Comparison of ENCODE assay signal across 12 cellular contexts in genomic region chr6:33785766-33786165, GRCh38. TPM values are rescaled to one million over a fixed set of nuclear protein-coding genes. Genes with fewer than 3 reads are reported as not detected.
A peak's percentile ranks its signal among the peaks of the same experiment; 100 is the strongest.
DNase-seq lines count a peak whose midpoint lies in the region; ATAC-seq and TF ChIP-seq lines count a peak whose summit lies in the region.
"Had no signal": no experiment of that assay in that cellular context is flagged by ENCODE, and none has a peak within 500 bp of the region (broad histone marks: within the 10 kb centered on the region; RNA-seq: fewer than 3 reads in every experiment).

No MANE protein-coding gene starts in this region.

- H3K4me1 ChIP-seq in DOHH2 (ENCODE audit: control insufficient read depth, low read length), result peaks cover 28% of the 10 kb centered on the region
- H3K4me1 ChIP-seq in Loucy (ENCODE audit: insufficient read depth, low read length, poor library complexity, severe bottlenecking), result peaks cover 41% of the 10 kb centered on the region
- peaks cover 24 to 29% of the 10 kb centered on the region in 2 experiments for H3K4me1 ChIP-seq in trophoblast cell (ENCODE audit: control insufficient read depth in 1 of 2, insufficient read depth in 2 of 2, low read length in 2 of 2)
- H3K4me1 ChIP-seq in PC-9 (replicated peaks; ENCODE audit: insufficient read depth), result peaks cover 44% of the 10 kb centered on the region

- H4K20me1 ChIP-seq in DOHH2 (ENCODE audit: control insufficient read depth, insufficient read depth, low read depth, low read length), result peaks cover 15% of the 10 kb centered on the region
- peaks cover 34% of the 10 kb centered on the region for H4K20me1 ChIP-seq in Loucy (ENCODE audit: insufficient read depth, low read length, poor library complexity, severe bottlenecking)
- peaks cover 13% of the 10 kb centered on the region for H4K20me1 ChIP-seq in PC-9 (ENCODE audit: insufficient read depth)

- H3K27ac ChIP-seq in DOHH2 (ENCODE audit: low read depth, low read length) (no peak overlapping the region), trophoblast cell (ENCODE audit: low read depth, low read length) (no peak overlapping the region), PC-9 (no peak overlapping the region)
- H3K27ac ChIP-seq: lower lobe of right lung had no signal

- H3K9me2 ChIP-seq in DOHH2 (replicated peaks; ENCODE audit: control insufficient read depth, low read length) (no peaks in the 10 kb centered on the region), Loucy (replicated peaks; ENCODE audit: low read depth, low read length) (no peaks in the 10 kb centered on the region), PC-9 (ENCODE audit: insufficient read depth) (no peaks in the 10 kb centered on the region)

- H3K14ac ChIP-seq in trophoblast cell (ENCODE audit: low read length), result no peak overlapping the region

- peaks cover 20% of the 10 kb centered on the region for H3K79me1 ChIP-seq in trophoblast cell (ENCODE audit: low read length)

- no CpG with 5 or more reads among the region's 3 CpGs for WGBS in trophoblast cell (ENCODE audit: extremely low coverage, insufficient coverage, insufficient read length)

- H2AFZ ChIP-seq in Loucy (ENCODE audit: low read length) (no peak overlapping the region), trophoblast cell (ENCODE audit: insufficient read depth, low read length, poor library complexity) (no peak overlapping the region), PC-9 (no peak overlapping the region)

- H3K4me3 ChIP-seq in DOHH2 (ENCODE audit: low read length) (no peak overlapping the region), Loucy (ENCODE audit: low read length, poor library complexity, severe bottlenecking) (peak overlapping the region; percentile 93), trophoblast cell (ENCODE audit: low read depth, low read length) (no peak overlapping the region), PC-9 (no peak overlapping the region)
- H3K4me3 ChIP-seq: lower lobe of right lung had no signal

- peak overlapping the region; percentile 76 for H3K4me2 ChIP-seq in DOHH2 (ENCODE audit: low read length)
- H3K4me2 ChIP-seq in Loucy (ENCODE audit: low read depth, low read length, poor library complexity, severe bottlenecking), result peak overlapping the region; percentile 98
- H3K4me2 ChIP-seq in trophoblast cell (ENCODE audit: low read length), result no peak overlapping the region
- no peak overlapping the region for H3K4me2 ChIP-seq in PC-9

- no peak overlapping the region for H3K4ac ChIP-seq in trophoblast cell (ENCODE audit: low read depth, low read length)

- POLR2A ChIA-PET in PC-9 (lab: Charles Lee; ENCODE audit: unreplicated experiment), result no interaction called here

- no peak overlapping the region for H3K23ac ChIP-seq in trophoblast cell (ENCODE audit: low read length)

- peak overlapping the region; percentile 99 for H3K27ac Mint-ChIP-seq in endothelial cell (ENCODE audit: unreplicated experiment)

- H3K9me3 ChIP-seq in DOHH2 (ENCODE audit: control insufficient read depth, insufficient read depth, low read length) (no peaks in the 10 kb centered on the region), Loucy (ENCODE audit: insufficient read depth, low read depth, low read length) (no peaks in the 10 kb centered on the region), trophoblast cell (ENCODE audit: insufficient read depth, low read depth, low read length) (no peaks in the 10 kb centered on the region), PC-9 (ENCODE audit: insufficient read depth, low read depth) (no peaks in the 10 kb centered on the region)
- H3K9me3 ChIP-seq: lower lobe of right lung had no signal

- no peak overlapping the region for H2BK120ac ChIP-seq in trophoblast cell (ENCODE audit: insufficient read depth, low read length, poor library complexity)

- H3K4me1 Mint-ChIP-seq in endothelial cell (ENCODE audit: unreplicated experiment), result peaks cover 85% of the 10 kb centered on the region

- no peak for ATAC-seq in GM19324 (IDR thresholded peaks at IDR 0.05; ENCODE audit: low FRiP score, unreplicated experiment)
- ATAC-seq: lower lobe of right lung had no signal

- intact Hi-C loops in PC-9 (cut with micrococcal nuclease; ENCODE audit: unreplicated experiment), result loop anchor here (10.0 kb wide), 1 partner anchor 459 kb away; the partner anchor contains the start of gene SMIM29
- intact Hi-C loops in head of caudate nucleus (cut with DNase I), result no loop called here

- H4K8ac ChIP-seq in trophoblast cell (ENCODE audit: low read depth, low read length), result no peak overlapping the region

- no peak overlapping the region for H2BK12ac ChIP-seq in trophoblast cell (ENCODE audit: low read length)

- H3F3A ChIP-seq in DOHH2 (ENCODE audit: control insufficient read depth, insufficient read depth) (no peaks in the 10 kb centered on the region), Loucy (ENCODE audit: low read depth) (no peaks in the 10 kb centered on the region), PC-9 (ENCODE audit: insufficient read depth, low read depth) (peaks cover 21% of the 10 kb centered on the region)

- peaks cover 20% of the 10 kb centered on the region for H3K27me3 Mint-ChIP-seq in endothelial cell (ENCODE audit: unreplicated experiment)

- no peaks in the 10 kb centered on the region for H3K9me3 Mint-ChIP-seq in endothelial cell (ENCODE audit: unreplicated experiment)

- H3K27me3 ChIP-seq in DOHH2 (ENCODE audit: control insufficient read depth, low read length), result no peaks in the 10 kb centered on the region
- no peaks in the 10 kb centered on the region for H3K27me3 ChIP-seq in Loucy (ENCODE audit: insufficient read depth, low read length, poor library complexity, severe bottlenecking)
- H3K27me3 ChIP-seq in trophoblast cell (ENCODE audit: insufficient read depth, low read length), result no peaks in the 10 kb centered on the region
- H3K27me3 ChIP-seq in PC-9 (ENCODE audit: insufficient read depth, low read depth), result no peaks in the 10 kb centered on the region

- H3K18ac ChIP-seq in trophoblast cell (ENCODE audit: low read length), result no peak overlapping the region

- no peak overlapping the region for H2AK5ac ChIP-seq in trophoblast cell (ENCODE audit: low read length)

- peaks cover 48% of the 10 kb centered on the region for H3K79me2 ChIP-seq in DOHH2 (ENCODE audit: control insufficient read depth, low read length)
- peaks cover 65% of the 10 kb centered on the region for H3K79me2 ChIP-seq in Loucy (ENCODE audit: insufficient read depth, low read length)
- peaks cover 9% of the 10 kb centered on the region for H3K79me2 ChIP-seq in trophoblast cell (ENCODE audit: control insufficient read depth, insufficient read depth, low read length, poor library complexity)
- H3K79me2 ChIP-seq in PC-9 (ENCODE audit: low read depth), result peaks cover 36% of the 10 kb centered on the region

- no peak overlapping the region for H4K91ac ChIP-seq in trophoblast cell (ENCODE audit: low read depth, low read length)

- H3K9ac ChIP-seq in Loucy (ENCODE audit: low read depth, low read length, poor library complexity, severe bottlenecking), result peak overlapping the region; percentile 83
- H3K9ac ChIP-seq in trophoblast cell (ENCODE audit: low read length), result no peak overlapping the region

- H3K36me3 Mint-ChIP-seq in endothelial cell (ENCODE audit: low read depth, unreplicated experiment), result peaks cover 21% of the 10 kb centered on the region

- H3K36me3 ChIP-seq in DOHH2 (ENCODE audit: control insufficient read depth, low read length) (peaks cover 68% of the 10 kb centered on the region), Loucy (ENCODE audit: insufficient read depth, low read length) (peaks cover 11% of the 10 kb centered on the region; the same call in 1 of the 2 replicates), trophoblast cell (ENCODE audit: control insufficient read depth in 1 of 2, insufficient read depth in 2 of 2, low read length in 2 of 2) (peaks cover 31 to 32% of the 10 kb centered on the region in 2 experiments), PC-9 (ENCODE audit: low read depth) (0 out of 2 replicates have a peak, but pooled peaks cover 15% of the 10 kb centered on the region)

- no peak overlapping the region for H2BK5ac ChIP-seq in trophoblast cell (ENCODE audit: low read depth, low read length, poor library complexity)

- BruUV-seq in PC-9 (replicated peaks; lab: Mats Ljungman, UMichigan), result no TSS peak

- TF ChIP-seq CTCF in DOHH2 (IDR thresholded peaks at IDR 0.05; ENCODE audit: low read depth, low read length, poor library complexity, severe bottlenecking) (no peak), Loucy (conservative IDR thresholded peaks at IDR 0.05; ENCODE audit: low read length) (no peak), endothelial cell (IDR thresholded peaks at IDR 0.05; ENCODE audit: unreplicated experiment) (no peak), PC-9 (conservative IDR thresholded peaks at IDR 0.05) (no peak)

- peak overlapping the region; percentile 98 for H3K4me3 Mint-ChIP-seq in endothelial cell (ENCODE audit: unreplicated experiment)

- CTCF ChIA-PET in PC-9 (lab: Charles Lee), result no interaction called here

- no peak overlapping the region for H4K12ac ChIP-seq in trophoblast cell (ENCODE audit: low read depth, low read length)

- DNase-seq in endothelial cell (ENCODE audit: low spot score) (no peak), trophoblast cell (peak; percentile 20 to 30), PC-9 (no peak), head of caudate nucleus (no peak)
- DNase-seq: effector memory CD4-positive, alpha-beta T cell; lower lobe of right lung; NCI-H1417 treated with DMSO at 0.1 percent for 48 hours; RPMI8226; stimulated activated CD4-positive, alpha-beta T cell treated with anti-CD3 and anti-CD28 coated beads, Interleukin-15, amount 100 ng/mL, for 24 hours had no signal

RNA-seq across cellular contexts. Expression of gene LEMD2, which starts 3.2 kb away (rescaled TPM):
- 105 TPM for total RNA-seq in endothelial cell (ENCODE audit: unreplicated experiment)
- 28.0 TPM in 2 replicates for polyA plus RNA-seq in trophoblast cell (2013)
- 65.9 and 66.5 TPM in 2 replicates for total RNA-seq in PC-9 (2021)

RNA-seq across cellular contexts. Expression of gene MLN, which starts 18.0 kb away (rescaled TPM):
- total RNA-seq in endothelial cell (ENCODE audit: unreplicated experiment) (not detected), PC-9 (2021) (not detected in 2 replicates)
- polyA plus RNA-seq in trophoblast cell (2013), result 0.10 TPM in 1 of 2 replicates, not detected in the other
- total RNA-seq: lower lobe of right lung had no signal

RNA-seq across cellular contexts. Expression of gene IP6K3, which starts 39.1 kb away (rescaled TPM):
- total RNA-seq in endothelial cell (ENCODE audit: unreplicated experiment) (not detected), PC-9 (2021) (not detected in 2 replicates)
- 1.4 and 1.5 TPM in 2 replicates for polyA plus RNA-seq in trophoblast cell (2013)

Comparison
In these comparisons a context has a peak if more than half of its experiments do, and no peak if none do; other contexts are left out.
1. H3K4me2 ChIP-seq: peak in DOHH2 (single experiment) and Loucy (single experiment); none in trophoblast cell (single experiment) and PC-9 (single experiment).
2. DNase-seq: peak in trophoblast cell (2 of 2); none in endothelial cell (single experiment), PC-9 (0 of 2) and head of caudate nucleus (0 of 42).